In the genomic region with DNA sequence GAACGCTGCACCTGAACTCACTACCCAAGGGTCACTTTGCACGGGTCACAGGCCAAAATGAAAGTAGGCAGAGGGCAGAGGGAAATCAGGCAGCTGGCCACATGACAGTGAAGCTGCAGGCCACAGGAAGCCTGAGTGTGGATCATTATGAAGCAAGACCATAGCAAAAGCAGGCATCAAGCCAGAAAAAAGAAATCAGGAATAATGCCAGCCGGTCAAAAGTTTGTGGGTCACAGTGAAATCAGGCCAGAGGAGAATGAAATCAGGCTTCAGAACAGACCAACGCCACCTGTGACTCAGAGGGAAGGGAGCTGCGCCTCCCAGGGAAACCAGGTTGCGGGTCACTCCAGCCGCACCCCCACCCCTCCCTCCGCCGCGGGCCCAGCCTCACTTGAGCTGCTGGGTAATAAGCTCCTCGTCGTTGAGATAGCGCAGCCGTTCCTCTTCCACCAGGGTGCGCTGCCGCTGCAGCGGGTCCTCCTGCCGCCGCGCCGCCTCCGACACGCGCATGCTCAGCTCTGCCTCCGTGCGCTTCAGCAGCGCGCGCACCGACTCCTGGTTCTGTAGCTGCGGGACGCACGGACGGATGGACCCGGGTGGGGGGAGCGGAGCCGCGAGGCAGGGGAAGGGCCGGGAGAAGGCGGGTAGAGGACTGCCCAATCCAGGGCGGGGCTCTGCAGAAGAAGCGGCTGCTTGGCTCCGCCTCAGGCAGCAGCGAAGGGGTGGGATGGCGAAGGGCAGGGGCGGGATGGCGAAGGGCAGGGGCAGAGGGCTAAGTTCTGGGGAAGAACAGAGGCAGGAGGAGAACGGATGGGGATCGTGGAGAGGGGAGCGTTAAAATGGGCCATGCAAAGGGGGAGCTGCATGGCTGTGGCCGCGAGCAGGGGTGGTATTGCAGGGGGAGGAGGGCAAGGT, we compare ENCODE assay signal across 8 cellular contexts. TPM values are rescaled to one million over a fixed set of nuclear protein-coding genes. Genes with fewer than 3 reads are reported as not detected.
DNase-seq lines count a peak whose midpoint lies in the region; TF ChIP-seq lines count a peak whose summit lies in the region.

No MANE protein-coding gene starts in this region.

- peaks cover 42% of the 10 kb centered on the region for H3K4me1 ChIP-seq in mononuclear cell (ENCODE audit: insufficient read depth, low read length)

- intact Hi-C loops in CD14-positive monocyte (cut with micrococcal nuclease) = loop anchor here (2.0 to 10.0 kb wide), 3 partner anchors 23 to 109 kb away; no protein-coding TSS in a partner anchor

- H3K4me1 Mint-ChIP-seq in CD14-positive monocyte = peaks cover 45% of the 10 kb centered on the region

- H3K4me3 ChIP-seq in epithelial cell of proximal tubule (ENCODE audit: low read depth, low read length) (peak overlapping the region; percentile 54), mononuclear cell (ENCODE audit: low read length) (peak overlapping the region; percentile 43)

- H3K27me3 ChIP-seq in mononuclear cell (ENCODE audit: insufficient read depth, low read length) = peaks cover 29% of the 10 kb centered on the region

- H3K27ac Mint-ChIP-seq in CD14-positive monocyte = peak overlapping the region in 4 of 7 donors; percentile 19 to 83 (median 46)

- TF ChIP-seq RAD21 in Ishikawa (IDR thresholded peaks at IDR 0.05; ENCODE audit: low read depth) = peak; percentile 85

- H3K9me3 ChIP-seq in mononuclear cell (ENCODE audit: low read depth, low read length) = no peaks in the 10 kb centered on the region

- peak overlapping the region; percentile 81 to 90 for H3K4me3 Mint-ChIP-seq in CD14-positive monocyte

- TF ChIP-seq EP300 in Ishikawa (IDR thresholded peaks at IDR 0.05; ENCODE audit: borderline replicate concordance) = no peak

- H3K36me3 Mint-ChIP-seq in CD14-positive monocyte = peaks cover 5 to 6% of the 10 kb centered on the region in 2 donors

- DNase-seq in CD14-positive monocyte (ENCODE audit: low spot score) (peak; percentile 88), GM20000 (ENCODE audit: low spot score) (peak; percentile 95), OCI-M2 (lab: John Stamatoyannopoulos, UW; ENCODE audit: unreplicated experiment) (peak; percentile 37), activated T-cell treated with anti-CD3 and anti-CD28 coated beads for 48 hours (ENCODE audit: low read depth) (peak; percentile 91), epithelial cell of proximal tubule (ENCODE audit: low read depth) (peak; percentile 81)
- DNase-seq in stimulated activated CD8-positive, alpha-beta memory T cell treated with anti-CD3 and anti-CD28 coated beads, Interleukin-15, amount 100 ng/mL, for 48 hours (ENCODE audit: low read depth in 2 of 2) = peak; percentile 84 to 86

- H3K27me3 Mint-ChIP-seq in CD14-positive monocyte (ENCODE audit: low read depth in 3 of 3) = peaks cover 45 to 75% (median 47%) of the 10 kb centered on the region in 3 donors

- TF ChIP-seq CTCF in CD14-positive monocyte (IDR thresholded peaks at IDR 0.05) (peak; percentile 81), GM20000 (IDR thresholded peaks at IDR 0.05; ENCODE audit: extremely low read depth, missing control alignments) (peak; percentile 97), epithelial cell of proximal tubule (conservative IDR thresholded peaks at IDR 0.05; ENCODE audit: low read depth, low read length) (peak; percentile 86)

- peaks cover 6 to 28% (median 17%) of the 10 kb centered on the region in 7 donors for H3K9me3 Mint-ChIP-seq in CD14-positive monocyte

TF ChIP-seq in Ishikawa, 13 proteins besides CTCF, POLR2A, EP300 and RAD21:
- TF ChIP-seq CEBPB (IDR thresholded peaks at IDR 0.05) (peak; percentile 33; the same call in 1 of the 2 replicates), NFIC (IDR thresholded peaks at IDR 0.05) (peak; percentile 30; the same call in 1 of the 2 replicates), EGR1 (IDR thresholded peaks at IDR 0.05) (no peak), FOXM1 (IDR thresholded peaks at IDR 0.05; ENCODE audit: borderline replicate concordance, low read depth) (no peak), TCF12 (IDR thresholded peaks at IDR 0.05; ENCODE audit: low read depth) (no peak)
- TF ChIP-seq, protein P1, sequence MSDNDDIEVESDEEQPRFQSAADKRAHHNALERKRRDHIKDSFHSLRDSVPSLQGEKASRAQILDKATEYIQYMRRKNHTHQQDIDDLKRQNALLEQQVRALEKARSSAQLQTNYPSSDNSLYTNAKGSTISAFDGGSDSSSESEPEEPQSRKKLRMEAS (IDR thresholded peaks at IDR 0.05) = peak; percentile 75

RNA-seq across cellular contexts. Expression of gene SRCIN1, which starts 47.7 kb away (rescaled TPM):
- polyA plus RNA-seq in CD14-positive monocyte = not detected
- total RNA-seq in epithelial cell of proximal tubule (0.07 and 2.1 TPM in 2 replicates), mononuclear cell (not detected)

Comparison
In these comparisons a context has a peak if more than half of its experiments do, and no peak if none do; other contexts are left out.
1. Peak in every context shown above with its lines: DNase-seq and H3K4me3 ChIP-seq.
2. DNase-seq: peak in every context shown above with its lines; median percentile 95 in GM20000; 91 in activated T-cell treated with anti-CD3 and anti-CD28 coated beads for 48 hours; 88 in CD14-positive monocyte; 85 in stimulated activated CD8-positive, alpha-beta memory T cell treated with anti-CD3 and anti-CD28 coated beads, Interleukin-15, amount 100 ng/mL, for 48 hours; 81 in epithelial cell of proximal tubule; 37 in OCI-M2.